In the genomic region with DNA sequence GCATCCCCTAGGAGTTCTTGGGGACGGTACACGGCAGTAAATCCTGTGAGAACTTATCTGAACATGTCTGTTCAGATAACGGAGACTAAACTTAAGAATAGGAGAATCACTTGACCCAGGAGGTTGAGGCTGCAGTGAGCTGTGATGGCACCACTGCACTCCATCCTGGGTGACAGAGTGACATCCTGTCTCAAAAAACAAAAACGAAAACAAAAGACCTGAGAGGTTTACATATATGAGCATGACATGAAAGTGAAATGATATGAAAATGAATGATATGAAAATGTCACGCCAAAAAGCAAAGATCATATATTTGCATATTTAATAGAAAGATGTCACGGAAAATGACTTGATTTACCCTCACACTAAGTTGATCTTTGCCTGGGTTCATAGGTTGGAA, we compare ENCODE assay signal across 23 cellular contexts. TPM values are rescaled to one million over a fixed set of nuclear protein-coding genes. Genes with fewer than 3 reads are reported as not detected.
DNase-seq lines count a peak whose midpoint lies in the region; ATAC-seq, FAIRE-seq and TF ChIP-seq lines count a peak whose summit lies in the region.
"Had no signal": no experiment of that assay in that cellular context is flagged by ENCODE, and none has a peak within 500 bp of the region (broad histone marks: within the 10 kb centered on the region; RNA-seq: fewer than 3 reads in every experiment).

No MANE protein-coding gene starts in this region.

- 98% methylated on average over 5 of the region's 6 CpGs for WGBS in mesenchymal stem cell

- H3K18ac ChIP-seq in mesenchymal stem cell (ENCODE audit: low read depth in 1 of 2, low read length in 2 of 2) = no peak overlapping the region

- no peak overlapping the region for H2AK5ac ChIP-seq in mesenchymal stem cell (ENCODE audit: low read length, severe bottlenecking)

- BruUV-seq in MCF 10A (replicated peaks; lab: Mats Ljungman, UMichigan) = no TSS peak

- POLR2A ChIA-PET in MCF 10A (lab: Yijun Ruan, JAX) = no interaction called here

- no peaks in the 10 kb centered on the region for H3K27me3 ChIP-seq in mesenchymal stem cell (ENCODE audit: control insufficient read depth in 1 of 2, insufficient read depth in 1 of 2, low read length in 2 of 2)

- H3K27ac ChIP-seq in mesenchymal stem cell (ENCODE audit: low read length, poor library complexity, severe bottlenecking) = no peak overlapping the region
- H3K27ac ChIP-seq: A549, GM23248 had no signal

- H2AFZ ChIP-seq in mesenchymal stem cell (ENCODE audit: low read depth, low read length) = no peak overlapping the region
- H2AFZ ChIP-seq: GM23248 had no signal

- intact Hi-C loops in MCF 10A (cut with micrococcal nuclease) = no loop called here
- intact Hi-C loops in sciatic nerve (cut with DNase I) = no loop called here

- H2BK5ac ChIP-seq in mesenchymal stem cell (ENCODE audit: low read depth, low read length, poor library complexity, severe bottlenecking) = no peak overlapping the region

- H3K4me3 Mint-ChIP-seq in MCF 10A (ENCODE audit: unreplicated experiment) = no peak overlapping the region
- H3K4me3 Mint-ChIP-seq: CD14-positive monocyte; CD8-positive, alpha-beta T cell had no signal

- no peaks in the 10 kb centered on the region for H3K27me3 Mint-ChIP-seq in MCF 10A (ENCODE audit: insufficient read depth, unreplicated experiment)

- TF ChIP-seq CTCF in GM12865 (IDR thresholded peaks at IDR 0.05; ENCODE audit: insufficient read depth, low read depth, low read length, missing control alignments) = no peak
- TF ChIP-seq CTCF in MCF 10A (IDR thresholded peaks at IDR 0.05; ENCODE audit: unreplicated experiment) = no peak

- H3K36me3 Mint-ChIP-seq in MCF 10A (ENCODE audit: insufficient read depth, unreplicated experiment) = peaks cover 48% of the 10 kb centered on the region

- no peak overlapping the region for H4K91ac ChIP-seq in mesenchymal stem cell (ENCODE audit: low read length)

- H2BK120ac ChIP-seq in mesenchymal stem cell (ENCODE audit: low read depth, low read length) = no peak overlapping the region

- H3K9ac ChIP-seq in mesenchymal stem cell (ENCODE audit: low read length) = no peak overlapping the region
- H3K9ac ChIP-seq: GM23248 had no signal

- peak; percentile 56 for FAIRE-seq in GM18507 (lab: Jason Lieb, UNC)
- FAIRE-seq: A549, D721Med, G401.6, H54 had no signal

- H4K8ac ChIP-seq in mesenchymal stem cell (ENCODE audit: low read length) = no peak overlapping the region

- ATAC-seq in GM21528 (IDR thresholded peaks at IDR 0.05; ENCODE audit: low FRiP score, unreplicated experiment) (peak; percentile 73), HG03565 (IDR thresholded peaks at IDR 0.05; ENCODE audit: unreplicated experiment) (peak; percentile 81), GM21526 (IDR thresholded peaks at IDR 0.05; ENCODE audit: low FRiP score, unreplicated experiment) (no peak), sciatic nerve (no peak)
- ATAC-seq: A549; CD8-positive, alpha-beta T cell; HCT116 had no signal

- H3K9me3 Mint-ChIP-seq in MCF 10A (ENCODE audit: unreplicated experiment) = no peaks in the 10 kb centered on the region
- H3K9me3 Mint-ChIP-seq: CD8-positive, alpha-beta T cell had no signal

- H3K23ac ChIP-seq in mesenchymal stem cell (ENCODE audit: low read length in 2 of 2) = no peak overlapping the region

- H3K4me3 ChIP-seq in GM12865 (ENCODE audit: low read depth, low read length) (no peak overlapping the region), mesenchymal stem cell (ENCODE audit: insufficient read depth in 1 of 2, low read depth in 1 of 2, low read length in 2 of 2) (no peak overlapping the region)
- H3K4me3 ChIP-seq: A549, GM23248 had no signal

- H3K14ac ChIP-seq in mesenchymal stem cell (ENCODE audit: low read length in 2 of 2) = no peak overlapping the region

- H3K9me3 ChIP-seq in mesenchymal stem cell (ENCODE audit: control insufficient read depth, low read length) = peaks cover 5% of the 10 kb centered on the region

- DNase-seq in GM12865 (ENCODE audit: low read depth) = peak; percentile 61
- DNase-seq in GM18507 (ENCODE audit: extremely low spot score, insufficient read length, low read depth) = no peak
- DNase-seq in MCF 10A (ENCODE audit: unreplicated experiment) = no peak
- no peak for DNase-seq in sciatic nerve (ENCODE audit: low spot score)
- no peak for DNase-seq in mesenchymal stem cell
- DNase-seq: CD8-positive, alpha-beta T cell; COR-L47; DMS153; DMS79 treated with DMSO at 0.1 percent for 48 hours; EL; GM23248; Kasumi-1; KBM-7 had no signal

- H2BK15ac ChIP-seq in mesenchymal stem cell (ENCODE audit: low read depth, poor library complexity, severe bottlenecking) = no peak overlapping the region

- no peak overlapping the region for H3K4me2 ChIP-seq in mesenchymal stem cell (ENCODE audit: low read length, poor library complexity, severe bottlenecking)
- H3K4me2 ChIP-seq: A549 had no signal

- no peak overlapping the region for H3K4ac ChIP-seq in mesenchymal stem cell (ENCODE audit: low read depth in 1 of 2, low read length in 2 of 2)

- peaks cover 29% of the 10 kb centered on the region for H3K79me1 ChIP-seq in mesenchymal stem cell (replicated peaks; ENCODE audit: low read length, poor library complexity, severe bottlenecking)

- H2BK12ac ChIP-seq in mesenchymal stem cell (ENCODE audit: low read length in 2 of 2) = no peak overlapping the region

- peaks cover 7% of the 10 kb centered on the region for H3K4me1 Mint-ChIP-seq in MCF 10A (ENCODE audit: insufficient read depth, unreplicated experiment)

- peaks cover 9% of the 10 kb centered on the region for H3K4me1 ChIP-seq in mesenchymal stem cell (ENCODE audit: control insufficient read depth, insufficient read depth, low read depth, low read length)

- CTCF ChIA-PET in MCF 10A (lab: Yijun Ruan, JAX) = no interaction called here

- H3K36me3 ChIP-seq in mesenchymal stem cell (ENCODE audit: control insufficient read depth in 1 of 2, insufficient read depth in 2 of 2, low read depth in 1 of 2, low read length in 2 of 2) = peaks cover 19 to 69% of the 10 kb centered on the region in 2 experiments

- H3K27ac Mint-ChIP-seq in MCF 10A (ENCODE audit: low read depth, unreplicated experiment) = no peak overlapping the region
- H3K27ac Mint-ChIP-seq: CD14-positive monocyte; CD8-positive, alpha-beta T cell had no signal

RNA-seq across cellular contexts. Expression of gene ZNF175, which starts 5.8 kb away (rescaled TPM):
- total RNA-seq in MCF 10A (2022) (6.9 and 9.3 TPM in 2 replicates), sciatic nerve (17.9 TPM)
- polyA plus RNA-seq in mesenchymal stem cell (2013, experiment 1 of 2) = 3.9 TPM
- 4.1 TPM for polyA plus RNA-seq in mesenchymal stem cell (2013, experiment 2 of 2)

RNA-seq across cellular contexts. Expression of gene SIGLEC6, which starts 45.4 kb away (rescaled TPM):
- total RNA-seq in MCF 10A (2022) (not detected in 2 replicates), sciatic nerve (2.4 TPM)
- not detected for polyA plus RNA-seq in mesenchymal stem cell (2013, experiment 1 of 2)
- polyA plus RNA-seq in mesenchymal stem cell (2013, experiment 2 of 2) = not detected
- total RNA-seq: CD8-positive, alpha-beta T cell; GM23248 had no signal
- polyA plus RNA-seq: A549, BJ, CD14-positive monocyte, GM23248 had no signal

RNA-seq across cellular contexts. Expression of gene SIGLEC5, which starts 53.4 kb away (rescaled TPM):
- not detected in 2 replicates for total RNA-seq in MCF 10A (2022)
- not detected for total RNA-seq in sciatic nerve
- polyA plus RNA-seq in mesenchymal stem cell (2013, experiment 1 of 2) = not detected
- not detected for polyA plus RNA-seq in mesenchymal stem cell (2013, experiment 2 of 2)
- total RNA-seq: CD8-positive, alpha-beta T cell; GM23248 had no signal
- polyA plus RNA-seq: A549, BJ, GM23248 had no signal

Comparison
In these comparisons a context has a peak if more than half of its experiments do, and no peak if none do; other contexts are left out.
1. ATAC-seq: peak in GM21528 (single experiment) and HG03565 (single experiment); none in GM21526 (single experiment) and sciatic nerve (single experiment).